ENCODE assay signal across 20 cellular contexts in genomic region chr6:118524686-118525085, GRCh38. TPM values are rescaled to one million over a fixed set of nuclear protein-coding genes. Genes with fewer than 3 reads are reported as not detected.
DNase-seq lines count a peak whose midpoint lies in the region; ATAC-seq and TF ChIP-seq lines count a peak whose summit lies in the region.
"Had no signal": no experiment of that assay in that cellular context is flagged by ENCODE, and none has a peak within 500 bp of the region (broad histone marks: within the 10 kb centered on the region; RNA-seq: fewer than 3 reads in every experiment).

No MANE protein-coding gene starts in this region.

- in situ Hi-C loops in mammary epithelial cell (cut with MboI; ENCODE audit: low sequenced_read_pairs in 2 of 2) = loop anchor here in 1 of 2 donors (25.0 kb wide), 1 partner anchor 237 kb away; no protein-coding TSS in a partner anchor

- peak; percentile 14 for DNase-seq in activated naive CD4-positive, alpha-beta T cell treated with anti-CD3 and anti-CD28 coated beads for 36 hours
- no peak for DNase-seq in activated naive CD4-positive, alpha-beta T cell treated with anti-CD3 and anti-CD28 coated beads, Interleukin-2, amount 50 U/mL, for 72 hours (ENCODE audit: low spot score in 2 of 2)
- DNase-seq in mammary epithelial cell = peak; percentile 20
- peak; percentile 9 for DNase-seq in iPS DF 4.7 (ENCODE audit: extremely low read depth, low spot score)
- DNase-seq in stimulated activated effector memory CD8-positive, alpha-beta T cell treated with anti-CD3 and anti-CD28 coated beads, Interleukin-12 subunit alpha, Interleukin-12 subunit beta, amount 100 ng/mL, for 72 hours (ENCODE audit: low spot score in 2 of 2) = no peak
- DNase-seq in natural killer cell treated with Interleukin-12 subunit alpha and Interleukin-12 subunit beta and Interleukin-15 and Interleukin-18, amount 100 ng/mL, for 72 hours (ENCODE audit: low spot score) = no peak
- no peak for DNase-seq in NK-92 treated with Interleukin-12 subunit alpha and Interleukin-12 subunit beta, amount 100 ng/mL, for 24 hours (lab: John Stamatoyannopoulos, UW)
- DNase-seq in left ventricle myocardium inferior = no peak
- DNase-seq: 8988T, BE2C, Kasumi-1, NCI-H1105, NCI-H1694, NCI-H510A treated with DMSO at 0.1 percent for 48 hours had no signal

- no TSS peak for BruUV-seq in mammary epithelial cell (replicated peaks; lab: Mats Ljungman, UMichigan)

- no peak overlapping the region for H2AFZ ChIP-seq in mammary epithelial cell (ENCODE audit: low read depth, low read length)

- peak overlapping the region; percentile 41 for H3K27ac Mint-ChIP-seq in activated naive CD4-positive, alpha-beta T cell treated with anti-CD3 and anti-CD28 coated beads for 36 hours
- H3K27ac Mint-ChIP-seq in activated naive CD4-positive, alpha-beta T cell treated with anti-CD3 and anti-CD28 coated beads, Interleukin-2, amount 50 U/mL, for 72 hours = peak overlapping the region in 1 of 2 donors; percentile 41
- no peak overlapping the region for H3K27ac Mint-ChIP-seq in stimulated activated effector memory CD8-positive, alpha-beta T cell treated with anti-CD3 and anti-CD28 coated beads, Interleukin-12 subunit alpha, Interleukin-12 subunit beta, amount 100 ng/mL, for 72 hours
- H3K27ac Mint-ChIP-seq in natural killer cell treated with Interleukin-12 subunit alpha and Interleukin-12 subunit beta and Interleukin-15 and Interleukin-18, amount 100 ng/mL, for 72 hours = no peak overlapping the region

- H3K4me1 Mint-ChIP-seq in activated naive CD4-positive, alpha-beta T cell treated with anti-CD3 and anti-CD28 coated beads for 36 hours (ENCODE audit: low read depth) = peaks cover 32% of the 10 kb centered on the region
- H3K4me1 Mint-ChIP-seq in stimulated activated effector memory CD8-positive, alpha-beta T cell treated with anti-CD3 and anti-CD28 coated beads, Interleukin-12 subunit alpha, Interleukin-12 subunit beta, amount 100 ng/mL, for 72 hours = peaks cover 35% of the 10 kb centered on the region
- H3K4me1 Mint-ChIP-seq in natural killer cell treated with Interleukin-12 subunit alpha and Interleukin-12 subunit beta and Interleukin-15 and Interleukin-18, amount 100 ng/mL, for 72 hours (ENCODE audit: low read depth in 2 of 2) = peaks cover 10 to 25% of the 10 kb centered on the region in 2 donors

- H3K79me2 ChIP-seq in mammary epithelial cell (ENCODE audit: insufficient read depth, low read length) = peaks cover 37% of the 10 kb centered on the region

- H3K9ac ChIP-seq in mammary epithelial cell (ENCODE audit: insufficient read depth, low read length) = no peak overlapping the region

- H4K20me1 ChIP-seq in mammary epithelial cell (ENCODE audit: insufficient read depth, low read length) = no peaks in the 10 kb centered on the region

- peaks cover 24% of the 10 kb centered on the region for H3K36me3 Mint-ChIP-seq in activated naive CD4-positive, alpha-beta T cell treated with anti-CD3 and anti-CD28 coated beads for 36 hours (ENCODE audit: low read depth)
- H3K36me3 Mint-ChIP-seq in activated naive CD4-positive, alpha-beta T cell treated with anti-CD3 and anti-CD28 coated beads, Interleukin-2, amount 50 U/mL, for 72 hours = peaks cover 0 to 20% of the 10 kb centered on the region in 2 donors
- peaks cover 39% of the 10 kb centered on the region for H3K36me3 Mint-ChIP-seq in stimulated activated effector memory CD8-positive, alpha-beta T cell treated with anti-CD3 and anti-CD28 coated beads, Interleukin-12 subunit alpha, Interleukin-12 subunit beta, amount 100 ng/mL, for 72 hours
- H3K36me3 Mint-ChIP-seq in natural killer cell treated with Interleukin-12 subunit alpha and Interleukin-12 subunit beta and Interleukin-15 and Interleukin-18, amount 100 ng/mL, for 72 hours = no peaks in the 10 kb centered on the region

- dilution Hi-C loops in mammary epithelial cell (cut with HindIII; ENCODE audit: low sequenced_read_pairs) = no loop called here

- intact Hi-C loops in activated naive CD4-positive, alpha-beta T cell treated with anti-CD3 and anti-CD28 coated beads for 36 hours (cut with micrococcal nuclease) = no loop called here
- intact Hi-C loops in mammary epithelial cell (cut with micrococcal nuclease) (no loop called here), left ventricle myocardium inferior (cut with micrococcal nuclease) (no loop called here)

- H3K36me3 ChIP-seq in mammary epithelial cell (ENCODE audit: insufficient read depth, low read length) (peaks cover 4% of the 10 kb centered on the region), left ventricle myocardium inferior (peaks cover 20% of the 10 kb centered on the region)
- H3K36me3 ChIP-seq: BE2C, HAP-1 had no signal

- H3K4me1 ChIP-seq in mammary epithelial cell (ENCODE audit: insufficient read depth, low read length) = peaks cover 4% of the 10 kb centered on the region
- peaks cover 50% of the 10 kb centered on the region for H3K4me1 ChIP-seq in left ventricle myocardium inferior
- H3K4me1 ChIP-seq: BE2C, HAP-1 had no signal

- H3K27me3 ChIP-seq in mammary epithelial cell (ENCODE audit: insufficient read depth, low read length) = no peaks in the 10 kb centered on the region
- H3K27me3 ChIP-seq in left ventricle myocardium inferior (ENCODE audit: low read depth) = no peaks in the 10 kb centered on the region
- H3K27me3 ChIP-seq: BE2C had no signal

- H3K27me3 Mint-ChIP-seq in activated naive CD4-positive, alpha-beta T cell treated with anti-CD3 and anti-CD28 coated beads for 36 hours (ENCODE audit: low read depth) = no peaks in the 10 kb centered on the region
- H3K27me3 Mint-ChIP-seq in natural killer cell treated with Interleukin-12 subunit alpha and Interleukin-12 subunit beta and Interleukin-15 and Interleukin-18, amount 100 ng/mL, for 72 hours = no peaks in the 10 kb centered on the region
- H3K27me3 Mint-ChIP-seq: CD8-positive, alpha-beta memory T cell; IgD-negative memory B cell had no signal

- H3K9me3 Mint-ChIP-seq in activated naive CD4-positive, alpha-beta T cell treated with anti-CD3 and anti-CD28 coated beads for 36 hours = no peaks in the 10 kb centered on the region
- no peaks in the 10 kb centered on the region for H3K9me3 Mint-ChIP-seq in activated naive CD4-positive, alpha-beta T cell treated with anti-CD3 and anti-CD28 coated beads, Interleukin-2, amount 50 U/mL, for 72 hours
- no peaks in the 10 kb centered on the region for H3K9me3 Mint-ChIP-seq in stimulated activated effector memory CD8-positive, alpha-beta T cell treated with anti-CD3 and anti-CD28 coated beads, Interleukin-12 subunit alpha, Interleukin-12 subunit beta, amount 100 ng/mL, for 72 hours
- H3K9me3 Mint-ChIP-seq in natural killer cell treated with Interleukin-12 subunit alpha and Interleukin-12 subunit beta and Interleukin-15 and Interleukin-18, amount 100 ng/mL, for 72 hours = no peaks in the 10 kb centered on the region
- H3K9me3 Mint-ChIP-seq: CD8-positive, alpha-beta memory T cell; IgD-negative memory B cell had no signal

- no peaks in the 10 kb centered on the region for H3K9me3 ChIP-seq in mammary epithelial cell (replicated peaks; ENCODE audit: insufficient read depth, low read length)
- H3K9me3 ChIP-seq in left ventricle myocardium inferior (replicated peaks) = no peaks in the 10 kb centered on the region
- H3K9me3 ChIP-seq: BE2C, HAP-1 had no signal

- CTCF ChIA-PET in activated naive CD4-positive, alpha-beta T cell treated with anti-CD3 and anti-CD28 coated beads for 36 hours (lab: Charles Lee) = interaction anchor here (0.6 kb wide), 1 partner anchor 12 kb away, joined by 4 read pairs; no protein-coding TSS in a partner anchor
- CTCF ChIA-PET in mammary epithelial cell (lab: Charles Lee; ENCODE audit: low non-redundant PET) = no interaction called here

- no peak for TF ChIP-seq CTCF in mammary epithelial cell (conservative IDR thresholded peaks at IDR 0.05 in 1 of 2, IDR thresholded peaks at IDR 0.05 in 1 of 2; ENCODE audit: extremely low read depth in 1 of 2, insufficient read depth in 1 of 2, low read depth in 1 of 2, low read length in 2 of 2)
- TF ChIP-seq CTCF in left ventricle myocardium inferior (IDR thresholded peaks at IDR 0.05; ENCODE audit: borderline replicate concordance) = no peak

- ATAC-seq in activated naive CD4-positive, alpha-beta T cell treated with anti-CD3 and anti-CD28 coated beads, Interleukin-2, amount 50 U/mL, for 72 hours = no peak
- ATAC-seq in stimulated activated effector memory CD8-positive, alpha-beta T cell treated with anti-CD3 and anti-CD28 coated beads, Interleukin-12 subunit alpha, Interleukin-12 subunit beta, amount 100 ng/mL, for 72 hours = no peak
- no peak for ATAC-seq in natural killer cell treated with Interleukin-12 subunit alpha and Interleukin-12 subunit beta and Interleukin-15 and Interleukin-18, amount 100 ng/mL, for 72 hours

- H3K4me3 Mint-ChIP-seq in activated naive CD4-positive, alpha-beta T cell treated with anti-CD3 and anti-CD28 coated beads for 36 hours = no peak overlapping the region
- no peak overlapping the region for H3K4me3 Mint-ChIP-seq in stimulated activated effector memory CD8-positive, alpha-beta T cell treated with anti-CD3 and anti-CD28 coated beads, Interleukin-12 subunit alpha, Interleukin-12 subunit beta, amount 100 ng/mL, for 72 hours
- no peak overlapping the region for H3K4me3 Mint-ChIP-seq in natural killer cell treated with Interleukin-12 subunit alpha and Interleukin-12 subunit beta and Interleukin-15 and Interleukin-18, amount 100 ng/mL, for 72 hours
- H3K4me3 Mint-ChIP-seq: CD8-positive, alpha-beta memory T cell; IgD-negative memory B cell had no signal

- H3K27ac ChIP-seq in mammary epithelial cell (ENCODE audit: insufficient read depth, low read depth, low read length) = no peak overlapping the region
- no peak overlapping the region for H3K27ac ChIP-seq in left ventricle myocardium inferior (replicated peaks)
- H3K27ac ChIP-seq: HL-60 had no signal

- 77% methylated on average over 2 of the region's 2 CpGs for WGBS in mammary epithelial cell (ENCODE audit: low coverage, missing lambda C conversion rate)

- no peak overlapping the region for H3K4me2 ChIP-seq in mammary epithelial cell (ENCODE audit: insufficient read depth, low read depth, low read length)

- H3K4me3 ChIP-seq in mammary epithelial cell (replicated peaks in 1 of 3; ENCODE audit: insufficient read depth in 1 of 3, low read depth in 2 of 3, low read length in 3 of 3) (no peak overlapping the region), left ventricle myocardium inferior (no peak overlapping the region)
- H3K4me3 ChIP-seq: HAP-1 had no signal

RNA-seq across cellular contexts. Expression of gene PLN, which starts 23.4 kb away (rescaled TPM):
- not detected for total RNA-seq in activated naive CD4-positive, alpha-beta T cell treated with anti-CD3 and anti-CD28 coated beads for 36 hours
- total RNA-seq in activated naive CD4-positive, alpha-beta T cell treated with anti-CD3 and anti-CD28 coated beads, Interleukin-2, amount 50 U/mL, for 72 hours = not detected
- total RNA-seq in mammary epithelial cell = not detected
- polyA plus RNA-seq in mammary epithelial cell = not detected
- not detected for polyA minus RNA-seq in mammary epithelial cell
- not detected for total RNA-seq in natural killer cell treated with Interleukin-12 subunit alpha and Interleukin-12 subunit beta and Interleukin-15 and Interleukin-18, amount 100 ng/mL, for 72 hours
- total RNA-seq in left ventricle myocardium inferior = 2,329 TPM
- total RNA-seq: CD8-positive, alpha-beta memory T cell; Daoy; SK-MEL-5 had no signal

Comparison
In these comparisons a context has a peak if more than half of its experiments do, and no peak if none do; other contexts are left out.
1. DNase-seq: peak in activated naive CD4-positive, alpha-beta T cell treated with anti-CD3 and anti-CD28 coated beads for 36 hours (single experiment), mammary epithelial cell (single experiment) and iPS DF 4.7 (single experiment); none in activated naive CD4-positive, alpha-beta T cell treated with anti-CD3 and anti-CD28 coated beads, Interleukin-2, amount 50 U/mL, for 72 hours (0 of 2), stimulated activated effector memory CD8-positive, alpha-beta T cell treated with anti-CD3 and anti-CD28 coated beads, Interleukin-12 subunit alpha, Interleukin-12 subunit beta, amount 100 ng/mL, for 72 hours (0 of 2), natural killer cell treated with Interleukin-12 subunit alpha and Interleukin-12 subunit beta and Interleukin-15 and Interleukin-18, amount 100 ng/mL, for 72 hours (single experiment), NK-92 treated with Interleukin-12 subunit alpha and Interleukin-12 subunit beta, amount 100 ng/mL, for 24 hours (single experiment) and left ventricle myocardium inferior (single experiment).
2. RNA of gene PLN, which starts 23.4 kb away (total RNA-seq): 2,329 TPM in left ventricle myocardium inferior (single experiment); not detected in activated naive CD4-positive, alpha-beta T cell treated with anti-CD3 and anti-CD28 coated beads, Interleukin-2, amount 50 U/mL, for 72 hours, not detected in activated naive CD4-positive, alpha-beta T cell treated with anti-CD3 and anti-CD28 coated beads for 36 hours, not detected in mammary epithelial cell and not detected in natural killer cell treated with Interleukin-12 subunit alpha and Interleukin-12 subunit beta and Interleukin-15 and Interleukin-18, amount 100 ng/mL, for 72 hours; every median in the first group is over 1,000 times any median in the second.